12 cellular contexts compared by ENCODE assay signal in the genomic region with DNA sequence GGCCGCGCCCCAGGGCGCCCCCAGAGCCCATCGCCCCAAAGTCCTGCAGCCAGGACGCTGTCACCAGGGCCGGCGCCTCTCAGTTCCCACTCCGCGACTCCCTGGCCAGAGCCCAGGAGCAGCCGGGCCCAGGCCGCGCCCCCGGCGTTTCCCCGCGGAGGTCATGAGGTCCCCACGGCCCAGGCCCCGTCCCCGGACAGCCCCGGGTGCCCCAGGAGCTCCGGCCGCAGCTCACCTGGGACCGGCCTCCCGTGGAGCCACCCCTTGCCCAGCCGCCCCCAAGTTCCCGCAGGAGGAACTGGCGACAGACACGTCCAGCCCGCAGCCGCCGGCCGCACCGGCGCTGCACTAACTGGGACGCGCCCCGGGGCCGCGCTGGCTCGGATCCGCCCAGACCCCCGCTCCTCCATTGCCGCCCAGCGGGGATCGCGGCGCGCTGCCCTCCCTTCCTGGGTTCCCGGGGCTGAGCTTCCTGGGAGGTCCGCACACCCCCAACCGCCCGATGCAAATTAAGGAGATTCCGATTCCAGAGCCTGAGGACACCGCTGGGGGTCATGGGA. TPM values are rescaled to one million over a fixed set of nuclear protein-coding genes. Genes with fewer than 3 reads are reported as not detected.
DNase-seq lines count a peak whose midpoint lies in the region; ATAC-seq and TF ChIP-seq lines count a peak whose summit lies in the region.
"Had no signal": no experiment of that assay in that cellular context is flagged by ENCODE, and none has a peak within 500 bp of the region (broad histone marks: within the 10 kb centered on the region; RNA-seq: fewer than 3 reads in every experiment).

No MANE protein-coding gene starts in this region.

- H3K27ac ChIP-seq in ectodermal cell (ENCODE audit: insufficient read depth, low read depth, low read length, poor library complexity, severe bottlenecking) (no peak overlapping the region), lung (ENCODE audit: low read depth in 1 of 2, low read length in 1 of 2) (no peak overlapping the region), uterus (no peak overlapping the region), caudate nucleus (ENCODE audit: low read depth, low read length) (no peak overlapping the region)

- no peak for ATAC-seq in lung (ENCODE audit: insufficient read depth, low FRiP score)
- peak; percentile 53 to 63 for ATAC-seq in stimulated activated naive B cell treated with anti-CD40 and anti-IgM and Interleukin-4, amounts not matched to agents 10 μg/mL and 1 μg/mL and 100 μg/mL, for 72 hours (replicated peaks)
- ATAC-seq in GM19023 (IDR thresholded peaks at IDR 0.05; ENCODE audit: unreplicated experiment) = no peak
- ATAC-seq: left colon had no signal

- H3K27me3 Mint-ChIP-seq in stimulated activated naive B cell treated with anti-CD40 and anti-IgM and Interleukin-4, amounts not matched to agents 10 μg/mL and 1 μg/mL and 100 μg/mL, for 72 hours = peaks cover 37 to 40% of the 10 kb centered on the region in 2 donors

- peaks cover 30% of the 10 kb centered on the region for H3K9me3 ChIP-seq in NT2/D1 (ENCODE audit: insufficient read depth, low read length)
- H3K9me3 ChIP-seq in ectodermal cell (ENCODE audit: control insufficient read depth, low read length) = no peaks in the 10 kb centered on the region
- H3K9me3 ChIP-seq in lung (ENCODE audit: control insufficient read depth in 2 of 2, insufficient read depth in 1 of 2, low read length in 1 of 2) = peaks cover 0 to 6% of the 10 kb centered on the region in 2 donors
- no peaks in the 10 kb centered on the region for H3K9me3 ChIP-seq in uterus

- H3K36me3 Mint-ChIP-seq in stimulated activated naive B cell treated with anti-CD40 and anti-IgM and Interleukin-4, amounts not matched to agents 10 μg/mL and 1 μg/mL and 100 μg/mL, for 72 hours = peaks cover 0 to 5% of the 10 kb centered on the region in 2 donors

- H3K27ac Mint-ChIP-seq in stimulated activated naive B cell treated with anti-CD40 and anti-IgM and Interleukin-4, amounts not matched to agents 10 μg/mL and 1 μg/mL and 100 μg/mL, for 72 hours = no peak overlapping the region

- H3K9ac ChIP-seq in NT2/D1 (ENCODE audit: insufficient read length, low read depth) = peak overlapping the region; percentile 74

- TF ChIP-seq POLR2A in uterus (IDR thresholded peaks at IDR 0.05) = no peak

- peaks cover 30% of the 10 kb centered on the region for H3K27me3 ChIP-seq in NT2/D1 (ENCODE audit: insufficient read depth, insufficient read length)
- peaks cover 16% of the 10 kb centered on the region for H3K27me3 ChIP-seq in ectodermal cell (ENCODE audit: control insufficient read depth, insufficient read depth, low read length, poor library complexity, severe bottlenecking)
- H3K27me3 ChIP-seq in lung (ENCODE audit: control insufficient read depth, insufficient read depth) = no peaks in the 10 kb centered on the region
- no peaks in the 10 kb centered on the region for H3K27me3 ChIP-seq in uterus

- intact Hi-C loops in uterus (cut with DNase I; ENCODE audit: low total_unique reads) = no loop called here

- H3K9me3 Mint-ChIP-seq in stimulated activated naive B cell treated with anti-CD40 and anti-IgM and Interleukin-4, amounts not matched to agents 10 μg/mL and 1 μg/mL and 100 μg/mL, for 72 hours = peaks cover 3 to 11% of the 10 kb centered on the region in 2 donors

- no peak for DNase-seq in NT2/D1 (ENCODE audit: low read depth, low spot score)
- no peak for DNase-seq in lung (ENCODE audit: low spot score)
- no peak for DNase-seq in stimulated activated naive B cell treated with anti-CD40 and anti-IgM and Interleukin-4, amounts not matched to agents 10 μg/mL and 1 μg/mL and 100 μg/mL, for 72 hours
- DNase-seq in uterus = no peak
- DNase-seq in caudate nucleus (lab: John Stamatoyannopoulos, UW) = no peak
- no peak for DNase-seq in H4 (ENCODE audit: low spot score)
- DNase-seq: activated CD4-positive, alpha-beta T cell treated with anti-CD3 and anti-CD28 coated beads, Interleukin-2, amount 50 U/mL, for 1 hour; MV-4-11; stimulated activated CD4-positive, alpha-beta T cell treated with anti-CD3 and anti-CD28 coated beads, Interleukin-4, amount 100 ng/mL, for 24 hours had no signal

- peaks cover 4 to 12% of the 10 kb centered on the region in 2 donors for H3K4me1 Mint-ChIP-seq in stimulated activated naive B cell treated with anti-CD40 and anti-IgM and Interleukin-4, amounts not matched to agents 10 μg/mL and 1 μg/mL and 100 μg/mL, for 72 hours

- peak overlapping the region; percentile 63 to 86 for H3K4me3 Mint-ChIP-seq in stimulated activated naive B cell treated with anti-CD40 and anti-IgM and Interleukin-4, amounts not matched to agents 10 μg/mL and 1 μg/mL and 100 μg/mL, for 72 hours

- H3K4me3 ChIP-seq in NT2/D1 (ENCODE audit: insufficient read length, low read depth) = peak overlapping the region; percentile 47
- H3K4me3 ChIP-seq in ectodermal cell (ENCODE audit: insufficient read depth, low read depth, low read length) = peak overlapping the region; percentile 4
- peak overlapping the region; percentile 47 for H3K4me3 ChIP-seq in lung
- no peak overlapping the region for H3K4me3 ChIP-seq in uterus

- H3K4me1 ChIP-seq in NT2/D1 (ENCODE audit: insufficient read depth, insufficient read length) (peaks cover 3% of the 10 kb centered on the region), ectodermal cell (ENCODE audit: control insufficient read depth, insufficient read depth, low read length) (no peaks in the 10 kb centered on the region), lung (ENCODE audit: control insufficient read depth in 2 of 2, insufficient read depth in 2 of 2, low read length in 2 of 2) (peaks cover 0 to 9% of the 10 kb centered on the region in 2 donors), uterus (no peaks in the 10 kb centered on the region)

- H3K36me3 ChIP-seq in NT2/D1 (ENCODE audit: insufficient read depth, insufficient read length, low read length) (no peaks in the 10 kb centered on the region), ectodermal cell (ENCODE audit: control insufficient read depth, insufficient read depth, low read length) (no peaks in the 10 kb centered on the region), lung (ENCODE audit: control insufficient read depth in 2 of 2, insufficient read depth in 2 of 2, low read length in 2 of 2) (no peaks in the 10 kb centered on the region), uterus (no peaks in the 10 kb centered on the region)

- no peak for TF ChIP-seq CTCF in lung (IDR thresholded peaks at IDR 0.05; ENCODE audit: control extremely low read depth, extremely low read depth)
- TF ChIP-seq CTCF in uterus (IDR thresholded peaks at IDR 0.05) = no peak

- 10 to 11% methylated on average over 54 of the region's 54 CpGs for WGBS in ectodermal cell, 2 experiments
- 5 to 7% methylated on average over 49 to 54 of the region's 54 CpGs for WGBS in lung, 2 donors

RNA-seq across cellular contexts. Expression of gene AHSP, which starts 9.7 kb away (rescaled TPM):
- polyA plus RNA-seq in ectodermal cell (2013, experiment 1 of 4) = not detected
- not detected for polyA plus RNA-seq in ectodermal cell (2013, experiment 2 of 4)
- not detected for polyA plus RNA-seq in ectodermal cell (2013, experiment 3 of 4)
- polyA plus RNA-seq in ectodermal cell (2013, experiment 4 of 4) = not detected
- total RNA-seq in lung (10 to 100 TPM in 1 of 2 donors, not detected in 1; 47.8 TPM), uterus (1 to 10 TPM in 1 of 4 donors, not detected in 3; 5.6 TPM)
- polyA plus RNA-seq in lung = under 1 TPM in 1 of 2 donors, not detected in 1; 0.30 TPM
- not detected in 2 replicates for total RNA-seq in H4 (2014; rRNA removed; shearing (Covaris generic))
- total RNA-seq: left colon had no signal

RNA-seq across cellular contexts. Expression of gene RUSF1, which starts 29.3 kb away (rescaled TPM):
- polyA plus RNA-seq in ectodermal cell (2013, experiment 1 of 4) = 44.8 TPM
- 44.4 TPM for polyA plus RNA-seq in ectodermal cell (2013, experiment 2 of 4)
- polyA plus RNA-seq in ectodermal cell (2013, experiment 3 of 4) = 43.4 TPM
- 51.6 TPM for polyA plus RNA-seq in ectodermal cell (2013, experiment 4 of 4)
- total RNA-seq in lung = 10 to 100 TPM; 75.9 to 82.7 TPM
- 10 to 100 TPM; 56.1 to 70.3 TPM for polyA plus RNA-seq in lung
- total RNA-seq in uterus = 10 to 100 TPM; 19.2 to 93.5 (median 82.9) TPM
- 34.2 and 36.4 TPM in 2 replicates for total RNA-seq in H4 (2014; rRNA removed; shearing (Covaris generic))

RNA-seq across cellular contexts. Expression of gene SLC5A2, which starts 54.5 kb away (rescaled TPM):
- polyA plus RNA-seq in ectodermal cell (2013, experiment 1 of 4) = not detected
- polyA plus RNA-seq in ectodermal cell (2013, experiment 2 of 4) = not detected
- polyA plus RNA-seq in ectodermal cell (2013, experiment 3 of 4) = not detected
- not detected for polyA plus RNA-seq in ectodermal cell (2013, experiment 4 of 4)
- 1 to 10 TPM in 1 of 2 donors, under 1 TPM in 1; 0.85 to 1.7 TPM for total RNA-seq in lung
- polyA plus RNA-seq in lung = 1 to 10 TPM; 2.9 to 3.1 TPM
- 1 to 10 TPM in 1 of 4 donors, under 1 TPM in 1, not detected in 2; 0.83 to 2.4 TPM for total RNA-seq in uterus
- total RNA-seq in H4 (2014; rRNA removed; shearing (Covaris generic)) = not detected in 2 replicates

Comparison
In these comparisons a context has a peak if more than half of its experiments do, and no peak if none do; other contexts are left out.
1. H3K4me3 ChIP-seq: peak in NT2/D1 (single experiment), ectodermal cell (single experiment) and lung (single experiment); none in uterus (0 of 2).
2. ATAC-seq: peak in stimulated activated naive B cell treated with anti-CD40 and anti-IgM and Interleukin-4, amounts not matched to agents 10 μg/mL and 1 μg/mL and 100 μg/mL, for 72 hours (2 of 2); none in lung (single experiment) and GM19023 (single experiment).